ENCODE assay signal across 8 cellular contexts in the genomic region with DNA sequence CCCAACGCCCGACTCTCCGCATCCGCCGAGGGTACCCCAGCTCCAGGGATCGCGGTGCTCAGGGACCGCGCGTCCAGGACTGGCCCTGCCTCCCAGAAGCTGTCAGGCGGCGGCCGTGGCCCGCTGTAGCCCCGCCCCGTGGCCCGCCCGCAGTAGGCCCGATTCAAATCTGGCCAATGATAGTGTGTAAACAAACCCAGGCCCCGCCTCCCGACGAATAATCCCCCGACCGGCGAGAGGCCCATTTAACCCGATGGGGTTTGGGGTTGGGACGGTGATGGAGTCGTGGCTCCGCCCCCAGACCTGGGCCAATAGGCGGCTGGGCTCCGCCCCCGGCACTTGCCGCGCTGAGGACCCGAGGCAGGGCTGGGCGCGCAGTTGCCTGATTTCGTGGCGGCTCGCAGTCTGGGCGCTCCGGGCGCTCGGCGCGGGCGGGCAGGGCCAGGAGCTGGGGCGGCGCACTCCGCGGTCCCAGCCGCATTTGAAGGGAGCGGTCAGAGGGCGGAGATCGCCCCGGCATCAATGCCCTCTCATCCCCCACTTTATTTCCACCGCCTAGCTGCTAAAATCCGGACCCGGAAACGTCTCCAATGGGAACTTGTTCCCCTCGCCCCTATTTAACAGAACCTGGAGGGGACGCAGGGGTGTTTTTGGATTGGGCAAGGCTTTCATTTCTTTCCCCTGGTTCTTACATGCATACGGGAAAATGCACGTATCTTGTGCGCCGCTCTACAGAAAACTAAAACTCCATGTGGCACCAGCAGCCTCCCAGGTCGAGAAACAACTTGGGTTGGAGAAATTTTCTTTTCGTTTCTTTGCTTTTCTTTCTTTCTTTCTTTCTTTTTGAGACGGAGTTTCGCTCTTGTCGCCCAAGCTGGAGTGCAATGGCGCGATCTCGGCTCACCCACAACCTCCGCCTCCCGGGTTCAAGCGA. TPM values are rescaled to one million over a fixed set of nuclear protein-coding genes. Genes with fewer than 3 reads are reported as not detected.
A peak's percentile ranks its signal among the peaks of the same experiment; 100 is the strongest.
DNase-seq lines count a peak whose midpoint lies in the region; ATAC-seq and TF ChIP-seq lines count a peak whose summit lies in the region.

No MANE protein-coding gene starts in this region.

- no peaks in the 10 kb centered on the region for H3K36me3 ChIP-seq in ascending aorta
- H3K36me3 ChIP-seq in uterus: no peaks in the 10 kb centered on the region

- 4% methylated on average over 77 of the region's 77 CpGs for WGBS in right cardiac atrium

- H3K4me1 ChIP-seq in ascending aorta (peaks cover 0 to 13% of the 10 kb centered on the region in 2 donors), right cardiac atrium (ENCODE audit: control insufficient read depth, insufficient read depth, low read length) (peaks cover 2% of the 10 kb centered on the region), uterus (no peaks in the 10 kb centered on the region)

- no peaks in the 10 kb centered on the region for H3K27me3 ChIP-seq in ascending aorta
- no peaks in the 10 kb centered on the region for H3K27me3 ChIP-seq in right cardiac atrium (ENCODE audit: control insufficient read depth, insufficient read depth)
- no peaks in the 10 kb centered on the region for H3K27me3 ChIP-seq in uterus

- H3K4me3 ChIP-seq in ascending aorta (peak overlapping the region; percentile 55 to 69), right cardiac atrium (ENCODE audit: low read length) (peak overlapping the region; percentile 81), uterus (peak overlapping the region; percentile 51 to 66)

- no peak for TF ChIP-seq CTCF in ascending aorta (IDR thresholded peaks at IDR 0.05)
- peak in 3 of 4 experiments; percentile 12 to 20 (median 12) for TF ChIP-seq CTCF in uterus (IDR thresholded peaks at IDR 0.05)

- intact Hi-C loops in ascending aorta (cut with DNase I): loop anchor here (1.0 to 10.0 kb wide), 5 partner anchors 8 to 326 kb away; a partner anchor contains a TSS
- intact Hi-C loops in right cardiac atrium (cut with DNase I): loop anchor here in 2 of 4 donors (10.0 kb wide), 3 partner anchors 64 to 94 kb away; a partner anchor contains a TSS
- intact Hi-C loops in uterus (cut with DNase I; ENCODE audit: low total_unique reads): no loop called here

- H3K9me3 ChIP-seq in ascending aorta (no peaks in the 10 kb centered on the region), right cardiac atrium (ENCODE audit: control insufficient read depth, low read length) (no peaks in the 10 kb centered on the region), uterus (no peaks in the 10 kb centered on the region)

- H3K27ac ChIP-seq in ascending aorta (peak overlapping the region; percentile 74 to 84), right cardiac atrium (ENCODE audit: low read length) (peak overlapping the region; percentile 97), uterus (peak overlapping the region; percentile 84 to 94)

- DNase-seq in NCI-H187 (lab: John Stamatoyannopoulos, UW): peak; percentile 99 to 100
- peak; percentile 97 to 100 (median 99) for DNase-seq in T-helper 2 cell
- DNase-seq in ascending aorta (ENCODE audit: low spot score in 2 of 2): peak; percentile 99 to 100
- peak; percentile 100 for DNase-seq in right cardiac atrium
- peak; percentile 94 for DNase-seq in pulmonary artery endothelial cell (ENCODE audit: low read depth, low spot score)
- peak; percentile 100 for DNase-seq in uterus

- peak; percentile 93 for TF ChIP-seq POLR2A in uterus (IDR thresholded peaks at IDR 0.05)

- ATAC-seq in GM18502 (IDR thresholded peaks at IDR 0.05; ENCODE audit: poor library complexity, unreplicated experiment): peak; percentile 94
- peak; percentile 92 for ATAC-seq in HG02943 (IDR thresholded peaks at IDR 0.05; ENCODE audit: low read depth, unreplicated experiment)
- peak; percentile 99 for ATAC-seq in right cardiac atrium

RNA-seq across cellular contexts. Expression of a gene that starts 8.4 kb away (rescaled TPM):
- 19.7 TPM for total RNA-seq in ascending aorta
- 10 to 100 TPM in 2 of 4 donors, 1 to 10 TPM in 2; 9.7 to 13.6 (median 11.0) TPM for total RNA-seq in right cardiac atrium
- 9.2 TPM for polyA plus RNA-seq in right cardiac atrium
- total RNA-seq in pulmonary artery endothelial cell: 4.2 and 5.4 TPM in 2 replicates
- total RNA-seq in uterus: 10 to 100 TPM in 3 of 4 donors, 1 to 10 TPM in 1; 2.0 to 28.1 (median 20.5) TPM

RNA-seq across cellular contexts. Expression of a gene that starts 27.6 kb away (rescaled TPM):
- not detected for total RNA-seq in ascending aorta
- total RNA-seq in right cardiac atrium: under 1 TPM in 1 of 4 donors, not detected in 3; 0.23 TPM
- 0.20 TPM for polyA plus RNA-seq in right cardiac atrium
- 0.07 TPM in 1 of 2 replicates, not detected in the other for total RNA-seq in pulmonary artery endothelial cell
- total RNA-seq in uterus: 1 to 10 TPM in 1 of 4 donors, under 1 TPM in 1, not detected in 2; 0.90 to 1.2 TPM

Comparison
In these comparisons a context has a peak if more than half of its experiments do, and no peak if none do; other contexts are left out.
1. Peak in every context shown above with its lines: DNase-seq, ATAC-seq, H3K4me3 ChIP-seq and H3K27ac ChIP-seq.
2. CTCF ChIP-seq: peak in uterus (3 of 4); none in ascending aorta (0 of 3).